1 cellular context compared by ENCODE assay signal in genomic region chr7:155198206-155198892, GRCh38.
TF ChIP-seq lines count a peak whose summit lies in the region.

No MANE protein-coding gene starts in this region.

TF ChIP-seq in K562, 482 proteins besides CTCF, POLR2A, EP300 and RAD21 (continued from another document and continues in another):
- TF ChIP-seq ZNF318 (IDR thresholded peaks at IDR 0.05; ENCODE audit: borderline replicate concordance in 1 of 2, low read depth in 1 of 2), result no peak
- TF ChIP-seq ZBTB33 (CRISPR knock-in tag; IDR thresholded peaks at IDR 0.05), result no peak
- no peak for TF ChIP-seq ESRRA (IDR thresholded peaks at IDR 0.05; ENCODE audit: borderline replicate concordance, low read depth)
- no peak for TF ChIP-seq ELK1 (CRISPR knock-in tag; IDR thresholded peaks at IDR 0.05)
- TF ChIP-seq JUND (IDR thresholded peaks at IDR 0.05; ENCODE audit: borderline replicate concordance, low read depth, low read length), result no peak
- peak; percentile 39; the same call in 1 of the 3 replicates for TF ChIP-seq JUND (tag; IDR thresholded peaks at IDR 0.05; ENCODE audit: borderline replicate concordance, low read depth, low read length)
- no peak; the same call in 1 of the 2 replicates for TF ChIP-seq GABPA (tag; conservative IDR thresholded peaks at IDR 0.05; ENCODE audit: low read depth)
- TF ChIP-seq RCOR1 (IDR thresholded peaks at IDR 0.05; ENCODE audit: borderline replicate concordance in 1 of 2, low read depth in 2 of 2, low read length in 2 of 2), result 0 out of 4 replicates have a peak, but pooled peaks of 1 of the 2 experiments have one; percentile 15
- TF ChIP-seq TAF7 (tag; IDR thresholded peaks at IDR 0.05), result no peak
- TF ChIP-seq ELF2 (CRISPR knock-in tag; IDR thresholded peaks at IDR 0.05), result no peak
- TF ChIP-seq ETS2 (tag; IDR thresholded peaks at IDR 0.05; ENCODE audit: borderline replicate concordance, poor library complexity, severe bottlenecking), result no peak
- TF ChIP-seq ZFP36 (IDR thresholded peaks at IDR 0.05; ENCODE audit: low read depth, low read length, partially characterized antibody), result no peak
- no peak for TF ChIP-seq SMARCC2 (IDR thresholded peaks at IDR 0.05; ENCODE audit: low read depth)
- no peak for TF ChIP-seq SIN3A (IDR thresholded peaks at IDR 0.05; ENCODE audit: borderline replicate concordance in 2 of 2, control insufficient read depth in 1 of 2, low read depth in 2 of 2, low read length in 2 of 2)
- TF ChIP-seq BCOR (IDR thresholded peaks at IDR 0.05), result no peak
- no peak for TF ChIP-seq CEBPZ (IDR thresholded peaks at IDR 0.05; ENCODE audit: borderline replicate concordance, low read depth, low read length)
- TF ChIP-seq CBX1 (IDR thresholded peaks at IDR 0.05; ENCODE audit: low read depth), result no peak
- no peak for TF ChIP-seq SIRT6 (IDR thresholded peaks at IDR 0.05; ENCODE audit: low read depth, low read length)
- no peak for TF ChIP-seq KLF16 (IDR thresholded peaks at IDR 0.05)
- TF ChIP-seq FOSL1 (tag; conservative IDR thresholded peaks at IDR 0.05), result no peak; the same call in 1 of the 2 replicates
- TF ChIP-seq TFE3 (CRISPR knock-in tag; IDR thresholded peaks at IDR 0.05), result peak; percentile 28; the same call in 1 of the 2 replicates
- no peak for TF ChIP-seq ZNF398 (CRISPR knock-in tag; IDR thresholded peaks at IDR 0.05)
- no peak for TF ChIP-seq ZBTB1 (CRISPR knock-in tag; IDR thresholded peaks at IDR 0.05; ENCODE audit: borderline replicate concordance, low read depth)
- TF ChIP-seq RREB1 (CRISPR knock-in tag; IDR thresholded peaks at IDR 0.05), result no peak
- TF ChIP-seq PTRF (tag; IDR thresholded peaks at IDR 0.05), result no peak
- TF ChIP-seq YBX1 (IDR thresholded peaks at IDR 0.05), result no peak
- no peak for TF ChIP-seq ZZZ3 (IDR thresholded peaks at IDR 0.05)
